ENCODE assay signal across 22 cellular contexts in the genomic region with DNA sequence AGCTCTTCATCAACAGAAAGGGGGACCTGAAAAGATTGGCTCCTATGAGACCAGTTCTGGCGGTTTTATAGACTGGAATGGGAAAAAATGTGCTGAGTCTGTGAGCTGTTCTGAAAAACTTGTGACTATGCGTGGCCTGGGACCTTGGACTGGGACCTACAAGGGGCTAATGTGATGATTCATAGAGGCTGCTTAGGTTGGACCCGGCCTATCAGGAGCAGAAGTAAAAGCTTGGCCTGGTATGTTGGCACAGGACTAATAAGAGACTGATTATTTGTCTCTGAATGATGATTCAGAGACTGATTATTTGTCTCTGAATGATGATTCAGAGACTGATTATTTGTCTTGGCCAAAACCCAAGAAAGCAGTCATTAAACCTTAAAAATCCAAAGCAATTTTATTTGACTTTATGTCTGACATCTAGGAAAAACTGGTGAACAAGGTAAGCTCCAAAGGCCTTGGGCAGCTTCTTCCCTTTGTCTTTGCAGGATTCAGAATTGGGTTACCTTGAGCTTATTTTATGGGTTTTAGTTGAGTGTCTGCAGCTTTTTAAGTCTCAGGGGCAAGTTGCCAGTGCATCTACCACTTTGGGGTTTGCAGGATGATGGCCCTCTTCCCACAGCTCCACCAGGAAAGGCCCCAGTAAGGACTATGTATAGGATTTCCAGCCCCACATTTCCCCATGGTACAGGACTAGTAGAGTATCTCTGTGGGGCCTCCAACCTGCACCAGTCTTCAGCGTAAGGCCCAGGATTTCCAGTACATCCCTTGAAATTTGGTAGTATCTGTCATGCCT.
DNase-seq lines count a peak whose midpoint lies in the region; ATAC-seq and TF ChIP-seq lines count a peak whose summit lies in the region.
"Had no signal": no experiment of that assay in that cellular context is flagged by ENCODE, and none has a peak within 500 bp of the region (broad histone marks: within the 10 kb centered on the region; RNA-seq: fewer than 3 reads in every experiment).

No MANE protein-coding gene starts in this region.

- H3K27me3 ChIP-seq in AG04450 (ENCODE audit: control insufficient read depth, insufficient read depth, low read length) (no peaks in the 10 kb centered on the region), RWPE2 (ENCODE audit: insufficient read depth, poor library complexity, severe bottlenecking) (no peaks in the 10 kb centered on the region), ascending aorta (no peaks in the 10 kb centered on the region)
- H3K27me3 ChIP-seq: breast epithelium had no signal

- H3K4me1 ChIP-seq in RWPE2 (ENCODE audit: insufficient read depth, poor library complexity, severe bottlenecking) = peaks cover 45% of the 10 kb centered on the region
- no peaks in the 10 kb centered on the region for H3K4me1 ChIP-seq in ascending aorta
- H3K4me1 ChIP-seq: breast epithelium, parathyroid adenoma had no signal

- H3K4me3 Mint-ChIP-seq in HFFc6 = peak overlapping the region; percentile 45; the same call in 1 of the 2 replicates
- H3K4me3 Mint-ChIP-seq: activated B cell treated with CpG ODN at 0.5 μM for 24 hours; activated CD4-positive, alpha-beta memory T cell treated with anti-CD3 and anti-CD28 coated beads for 36 hours; activated naive CD8-positive, alpha-beta T cell treated with anti-CD3 and anti-CD28 coated beads, Interleukin-2, amount 50 U/mL, for 24 hours; CD14-positive monocyte; dendritic cell treated with granulocyte-macrophage colony-stimulating factor and Interleukin-4, amounts not matched to agents 40 ng/mL and 50 ng/mL, for 4 days had no signal

- intact Hi-C loops in ascending aorta (cut with DNase I) = no loop called here

- peak overlapping the region; percentile 43; the same call in 1 of the 2 replicates for H3K27ac Mint-ChIP-seq in HFFc6
- H3K27ac Mint-ChIP-seq: activated B cell treated with CpG ODN at 0.5 μM for 24 hours; activated CD4-positive, alpha-beta memory T cell treated with anti-CD3 and anti-CD28 coated beads for 36 hours; activated naive CD8-positive, alpha-beta T cell treated with anti-CD3 and anti-CD28 coated beads, Interleukin-2, amount 50 U/mL, for 24 hours; CD14-positive monocyte; dendritic cell treated with granulocyte-macrophage colony-stimulating factor and Interleukin-4, amounts not matched to agents 40 ng/mL and 50 ng/mL, for 4 days had no signal

- no peaks in the 10 kb centered on the region for H3K9me3 Mint-ChIP-seq in HFFc6
- H3K9me3 Mint-ChIP-seq: activated B cell treated with CpG ODN at 0.5 μM for 24 hours; activated CD4-positive, alpha-beta memory T cell treated with anti-CD3 and anti-CD28 coated beads for 36 hours; activated naive CD8-positive, alpha-beta T cell treated with anti-CD3 and anti-CD28 coated beads, Interleukin-2, amount 50 U/mL, for 24 hours; dendritic cell treated with granulocyte-macrophage colony-stimulating factor and Interleukin-4, amounts not matched to agents 40 ng/mL and 50 ng/mL, for 4 days had no signal

- ATAC-seq in RWPE2 (ENCODE audit: low read depth) (peak; percentile 100), HG03025 (IDR thresholded peaks at IDR 0.05; ENCODE audit: low FRiP score, unreplicated experiment) (no peak)
- ATAC-seq: activated naive CD8-positive, alpha-beta T cell treated with anti-CD3 and anti-CD28 coated beads, Interleukin-2, amount 50 U/mL, for 24 hours; sciatic nerve had no signal

- no peak overlapping the region for H3K4me3 ChIP-seq in AG04450 (ENCODE audit: low read depth, low read length)
- H3K4me3 ChIP-seq in RWPE2 (ENCODE audit: severe bottlenecking) = no peak overlapping the region
- no peak overlapping the region for H3K4me3 ChIP-seq in fibroblast of pulmonary artery (replicated peaks; ENCODE audit: low read depth, low read length)
- H3K4me3 ChIP-seq in ascending aorta = no peak overlapping the region
- H3K4me3 ChIP-seq: breast epithelium had no signal

- H3K36me3 ChIP-seq in RWPE2 (ENCODE audit: low read depth) (no peaks in the 10 kb centered on the region), ascending aorta (no peaks in the 10 kb centered on the region)
- H3K36me3 ChIP-seq: breast epithelium had no signal

- no peak for TF ChIP-seq CTCF in AG04450 (IDR thresholded peaks at IDR 0.05; ENCODE audit: low read depth, low read length)
- no peak for TF ChIP-seq CTCF in HFFc6 (IDR thresholded peaks at IDR 0.05)
- no peak for TF ChIP-seq CTCF in RWPE2 (IDR thresholded peaks at IDR 0.05; ENCODE audit: poor library complexity, severe bottlenecking)
- no peak for TF ChIP-seq CTCF in fibroblast of pulmonary artery (IDR thresholded peaks at IDR 0.05; ENCODE audit: low read length, missing control alignments)
- no peak for TF ChIP-seq CTCF in ascending aorta (IDR thresholded peaks at IDR 0.05)

- peaks cover 15% of the 10 kb centered on the region; the same call in 1 of the 2 replicates for H3K4me1 Mint-ChIP-seq in HFFc6 (ENCODE audit: low read depth)
- H3K4me1 Mint-ChIP-seq: activated B cell treated with CpG ODN at 0.5 μM for 24 hours; activated naive CD8-positive, alpha-beta T cell treated with anti-CD3 and anti-CD28 coated beads, Interleukin-2, amount 50 U/mL, for 24 hours; CD14-positive monocyte had no signal

- no peaks in the 10 kb centered on the region for H3K36me3 Mint-ChIP-seq in HFFc6 (ENCODE audit: low read depth)
- H3K36me3 Mint-ChIP-seq: activated CD4-positive, alpha-beta memory T cell treated with anti-CD3 and anti-CD28 coated beads for 36 hours; CD14-positive monocyte had no signal

- POLR2A ChIA-PET in AG04450 (lab: Yijun Ruan, JAX) = no interaction called here

- CTCF ChIA-PET in AG04450 (lab: Charles Lee) = no interaction called here

- H3K27me3 Mint-ChIP-seq in HFFc6 (ENCODE audit: insufficient read depth) = peaks cover 1% of the 10 kb centered on the region; the same call in 1 of the 2 replicates
- H3K27me3 Mint-ChIP-seq: activated B cell treated with CpG ODN at 0.5 μM for 24 hours; activated CD4-positive, alpha-beta memory T cell treated with anti-CD3 and anti-CD28 coated beads for 36 hours; activated naive CD8-positive, alpha-beta T cell treated with anti-CD3 and anti-CD28 coated beads, Interleukin-2, amount 50 U/mL, for 24 hours; dendritic cell treated with granulocyte-macrophage colony-stimulating factor and Interleukin-4, amounts not matched to agents 40 ng/mL and 50 ng/mL, for 4 days had no signal

- DNase-seq in AG04450 (ENCODE audit: low read depth, low spot score) = peak; percentile 16
- peak; percentile 64 for DNase-seq in HFFc6
- peak; percentile 92 for DNase-seq in RWPE2 (ENCODE audit: low spot score)
- DNase-seq in fibroblast of pulmonary artery (ENCODE audit: low read depth) = peak; percentile 39
- no peak for DNase-seq in DMS 273 (lab: John Stamatoyannopoulos, UW; ENCODE audit: unreplicated experiment)
- DNase-seq in cortex of kidney (lab: John Stamatoyannopoulos, UW) = no peak
- no peak for DNase-seq in ascending aorta (ENCODE audit: low spot score in 2 of 2)
- DNase-seq: ACHN; activated B cell treated with CpG ODN at 0.5 μM for 24 hours; activated CD4-positive, alpha-beta memory T cell treated with anti-CD3 and anti-CD28 coated beads for 36 hours; activated gamma-delta T cell; activated naive CD8-positive, alpha-beta T cell treated with anti-CD3 and anti-CD28 coated beads, Interleukin-2, amount 50 U/mL, for 24 hours; DMS 273 treated with DMSO at 0.1 percent for 48 hours; GDM1; islet precursor cell; NCI-H526 treated with DMSO at 0.1 percent for 48 hours had no signal

- no peaks in the 10 kb centered on the region for H3K9me3 ChIP-seq in AG04450 (ENCODE audit: control insufficient read depth, insufficient read depth, low read length)
- H3K9me3 ChIP-seq in RWPE2 (ENCODE audit: severe bottlenecking) = no peaks in the 10 kb centered on the region
- no peaks in the 10 kb centered on the region for H3K9me3 ChIP-seq in ascending aorta
- H3K9me3 ChIP-seq: breast epithelium had no signal

- H3K27ac ChIP-seq in AG04450 (ENCODE audit: low read depth, low read length) = no peak overlapping the region
- peak overlapping the region; percentile 91 for H3K27ac ChIP-seq in RWPE2 (ENCODE audit: poor library complexity, severe bottlenecking)
- no peak overlapping the region for H3K27ac ChIP-seq in ascending aorta
- H3K27ac ChIP-seq: breast epithelium, parathyroid adenoma had no signal

Comparison
In these comparisons a context has a peak if more than half of its experiments do, and no peak if none do; other contexts are left out.
1. DNase-seq: peak in AG04450 (single experiment), HFFc6 (single experiment), RWPE2 (single experiment) and fibroblast of pulmonary artery (single experiment); none in DMS 273 (single experiment), cortex of kidney (single experiment) and ascending aorta (0 of 2).